Comparison of ENCODE assay signal across 8 cellular contexts in the genomic region with DNA sequence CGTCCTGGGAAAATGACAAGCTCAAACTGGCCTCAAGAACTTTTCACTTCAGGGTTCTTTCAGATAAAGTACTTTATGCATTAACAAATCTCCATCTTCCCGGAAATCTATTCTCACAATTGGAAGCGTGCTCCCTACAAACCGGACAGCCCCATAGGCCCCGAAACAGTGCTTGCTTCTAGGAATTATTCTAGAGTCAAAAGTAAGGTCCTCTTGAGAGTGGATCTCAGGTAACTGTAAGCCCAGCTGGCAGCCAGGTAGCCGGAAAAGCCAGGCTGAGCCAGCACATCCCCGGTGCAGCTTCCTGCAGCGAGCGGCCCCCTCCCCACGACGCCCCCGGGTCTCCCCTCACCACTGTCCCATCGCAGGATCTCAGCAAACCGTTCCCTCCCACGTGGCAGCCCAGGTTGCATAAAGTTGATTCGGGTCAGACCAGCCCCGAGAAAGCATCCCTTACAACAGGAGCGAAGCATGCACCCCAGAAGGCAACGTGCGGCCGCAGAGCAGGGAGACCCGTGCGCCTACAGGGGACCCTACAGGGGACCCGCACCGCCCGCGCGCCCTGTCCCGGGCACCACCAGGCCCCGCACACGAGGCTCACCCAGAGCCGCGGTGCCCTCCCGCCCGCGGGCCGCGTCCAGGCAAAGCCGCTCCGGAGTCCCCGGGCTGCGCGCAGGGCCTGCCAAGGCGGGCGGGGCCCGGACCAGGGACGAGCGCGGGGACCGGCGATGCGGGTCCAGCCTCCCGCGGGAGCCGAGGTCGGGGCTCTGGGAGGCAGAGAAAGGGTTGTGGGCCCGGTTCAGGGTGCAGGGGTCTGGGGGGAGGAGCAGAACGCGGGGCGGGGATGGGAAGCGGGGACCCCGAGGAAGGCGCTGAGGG. TPM values are rescaled to one million over a fixed set of nuclear protein-coding genes. Genes with fewer than 3 reads are reported as not detected.
A peak's percentile ranks its signal among the peaks of the same experiment; 100 is the strongest.
DNase-seq lines count a peak whose midpoint lies in the region; ATAC-seq, FAIRE-seq and TF ChIP-seq lines count a peak whose summit lies in the region.

No MANE protein-coding gene starts in this region.

- H3K4me1 ChIP-seq in Karpas-422 (ENCODE audit: low read length): peaks cover 50% of the 10 kb centered on the region
- H3K4me1 ChIP-seq in kidney (ENCODE audit: control insufficient read depth in 1 of 2, insufficient read depth in 1 of 2, low read depth in 1 of 2, low read length in 2 of 2): peaks cover 0 to 7% of the 10 kb centered on the region in 2 donors

- H3K27ac Mint-ChIP-seq in stimulated activated effector memory CD8-positive, alpha-beta T cell treated with anti-CD3 and anti-CD28 coated beads, Interleukin-12 subunit alpha, Interleukin-12 subunit beta, amount 100 ng/mL, for 72 hours: peak overlapping the region; percentile 96

- H3K79me2 ChIP-seq in Karpas-422 (ENCODE audit: low read length): peaks cover 52% of the 10 kb centered on the region

- no peak overlapping the region for H2AFZ ChIP-seq in Karpas-422 (ENCODE audit: low read length)

- peak overlapping the region; percentile 96 for H3K4me3 Mint-ChIP-seq in stimulated activated effector memory CD8-positive, alpha-beta T cell treated with anti-CD3 and anti-CD28 coated beads, Interleukin-12 subunit alpha, Interleukin-12 subunit beta, amount 100 ng/mL, for 72 hours

- H3K27ac ChIP-seq in Karpas-422 (ENCODE audit: low read length) (peak overlapping the region; percentile 57), kidney (ENCODE audit: low read depth in 2 of 2, low read length in 2 of 2) (no peak overlapping the region)

- H3K36me3 Mint-ChIP-seq in stimulated activated effector memory CD8-positive, alpha-beta T cell treated with anti-CD3 and anti-CD28 coated beads, Interleukin-12 subunit alpha, Interleukin-12 subunit beta, amount 100 ng/mL, for 72 hours: peaks cover 50% of the 10 kb centered on the region

- FAIRE-seq in GM18507 (lab: Jason Lieb, UNC): peak; percentile 50
- FAIRE-seq in kidney (lab: Jason Lieb, UNC): no peak

- peaks cover 66% of the 10 kb centered on the region for H3K4me1 Mint-ChIP-seq in stimulated activated effector memory CD8-positive, alpha-beta T cell treated with anti-CD3 and anti-CD28 coated beads, Interleukin-12 subunit alpha, Interleukin-12 subunit beta, amount 100 ng/mL, for 72 hours

- no peaks in the 10 kb centered on the region for H3K9me3 Mint-ChIP-seq in stimulated activated effector memory CD8-positive, alpha-beta T cell treated with anti-CD3 and anti-CD28 coated beads, Interleukin-12 subunit alpha, Interleukin-12 subunit beta, amount 100 ng/mL, for 72 hours

- peaks cover 47% of the 10 kb centered on the region for H4K20me1 ChIP-seq in Karpas-422 (ENCODE audit: insufficient read depth, low read depth, low read length)

- peak overlapping the region; percentile 84 for H3K4me2 ChIP-seq in Karpas-422 (ENCODE audit: low read depth, low read length, poor library complexity, severe bottlenecking)

- H3K9me2 ChIP-seq in Karpas-422 (replicated peaks; ENCODE audit: insufficient read depth, low read length): no peaks in the 10 kb centered on the region

- no peak for DNase-seq in GM18507 (ENCODE audit: extremely low spot score, insufficient read length, low read depth)
- DNase-seq in Karpas-422: peak; percentile 65
- DNase-seq in astrocyte of the spinal cord (ENCODE audit: low read depth, low spot score): no peak
- DNase-seq in kidney: peak; percentile 81
- peak in 1 of 2 donors; percentile 66 for DNase-seq in stimulated activated effector memory CD8-positive, alpha-beta T cell treated with anti-CD3 and anti-CD28 coated beads, Interleukin-12 subunit alpha, Interleukin-12 subunit beta, amount 100 ng/mL, for 72 hours (ENCODE audit: low spot score in 2 of 2)
- no peak for DNase-seq in GDM1 (lab: John Stamatoyannopoulos, UW)
- no peak for DNase-seq in SW480 (ENCODE audit: low spot score)

- peak overlapping the region; percentile 88 for H3K9ac ChIP-seq in Karpas-422 (ENCODE audit: low read length)
- peak overlapping the region in 1 of 2 donors; percentile 34 for H3K9ac ChIP-seq in kidney (ENCODE audit: low read length in 2 of 2)

- H3K27me3 ChIP-seq in Karpas-422 (ENCODE audit: low read length): no peaks in the 10 kb centered on the region

- TF ChIP-seq CTCF in astrocyte of the spinal cord (IDR thresholded peaks at IDR 0.05; ENCODE audit: low read depth, low read length) (no peak), kidney (IDR thresholded peaks at IDR 0.05; ENCODE audit: borderline replicate concordance, extremely low read depth, insufficient read depth) (no peak)

- in situ Hi-C loops in astrocyte of the spinal cord (cut with HindIII; ENCODE audit: low sequenced_read_pairs): no loop called here

- H3K9me3 ChIP-seq in Karpas-422 (ENCODE audit: low read length): no peaks in the 10 kb centered on the region
- no peaks in the 10 kb centered on the region for H3K9me3 ChIP-seq in kidney (ENCODE audit: control insufficient read depth in 1 of 2, low read length in 2 of 2)

- intact Hi-C loops in kidney (cut with DNase I): no loop called here

- peak; percentile 17 for ATAC-seq in stimulated activated effector memory CD8-positive, alpha-beta T cell treated with anti-CD3 and anti-CD28 coated beads, Interleukin-12 subunit alpha, Interleukin-12 subunit beta, amount 100 ng/mL, for 72 hours
- no peak for ATAC-seq in GM21367 (IDR thresholded peaks at IDR 0.05; ENCODE audit: unreplicated experiment)

- H3K4me3 ChIP-seq in Karpas-422 (ENCODE audit: low read length) (peak overlapping the region; percentile 77), astrocyte of the spinal cord (ENCODE audit: low read depth, low read length) (peak overlapping the region; percentile 64), kidney (ENCODE audit: low read length in 2 of 2) (peak overlapping the region; percentile 42 to 53)

- H3K36me3 ChIP-seq in Karpas-422 (ENCODE audit: insufficient read depth, low read length) (peaks cover 21% of the 10 kb centered on the region; the same call in 1 of the 2 replicates), kidney (ENCODE audit: control insufficient read depth in 1 of 2, insufficient read depth in 2 of 2, low read length in 2 of 2) (peaks cover 4% of the 10 kb centered on the region in 2 donors)

RNA-seq across cellular contexts. Expression of a gene that starts 0.9 kb away (rescaled TPM):
- 115 and 124 TPM in 2 replicates for total RNA-seq in Karpas-422 (2014; rRNA removed; shearing (Covaris generic); ENCODE audit: low replicate concordance)
- total RNA-seq in kidney: 46.5 TPM
- 22.2 TPM for polyA plus RNA-seq in kidney (ENCODE audit: insufficient read depth, low read depth, low replicate concordance)

Comparison
In these comparisons a context has a peak if more than half of its experiments do, and no peak if none do; other contexts are left out.
1. DNase-seq: peak in Karpas-422 (single experiment) and kidney (single experiment); none in GM18507 (single experiment), astrocyte of the spinal cord (single experiment), GDM1 (single experiment) and SW480 (single experiment).
2. Peak in every context shown above with its lines, with median percentiles within 50 percentile points of each other: H3K4me3 ChIP-seq.